Comparison of ENCODE assay signal across 26 cellular contexts in genomic region chr4:183670251-183670650, GRCh38.
"Had no signal": no experiment of that assay in that cellular context is flagged by ENCODE, and none has a peak within 500 bp of the region (broad histone marks: within the 10 kb centered on the region; RNA-seq: fewer than 3 reads in every experiment).

No MANE protein-coding gene starts in this region.

- H3K79me2 ChIP-seq: parathyroid adenoma had no signal

- H3K4me3 Mint-ChIP-seq: immature natural killer cell; naive thymus-derived CD4-positive, alpha-beta T cell; natural killer cell treated with Interleukin-12 subunit alpha and Interleukin-12 subunit beta and Interleukin-15 and Interleukin-18, amount 100 ng/mL, for 72 hours; stimulated activated effector memory CD8-positive, alpha-beta T cell treated with anti-CD3 and anti-CD28 coated beads, Interleukin-12 subunit alpha, Interleukin-12 subunit beta, amount 100 ng/mL, for 72 hours; stimulated activated naive CD8-positive, alpha-beta T cell treated with anti-CD3 and anti-CD28 coated beads, Interleukin-15, Interleukin-2, amounts not matched to agents 100 ng/mL and 50 ng/mL, for 24 hours had no signal

- H3K27ac ChIP-seq: left lung, lower lobe of right lung, parathyroid adenoma, psoas muscle, right atrium auricular region, spleen, suprapubic skin, thoracic aorta, tibial artery, upper lobe of right lung had no signal

- ATAC-seq: left colon; left lung; lower lobe of right lung; naive thymus-derived CD4-positive, alpha-beta T cell; natural killer cell treated with Interleukin-12 subunit alpha and Interleukin-12 subunit beta and Interleukin-15 and Interleukin-18, amount 100 ng/mL, for 72 hours; psoas muscle; sciatic nerve; stimulated activated effector memory CD8-positive, alpha-beta T cell treated with anti-CD3 and anti-CD28 coated beads, Interleukin-12 subunit alpha, Interleukin-12 subunit beta, amount 100 ng/mL, for 72 hours; upper lobe of right lung had no signal

- H3K4me3 ChIP-seq: left lung, lower lobe of right lung, psoas muscle, right atrium auricular region, spleen, suprapubic skin, thoracic aorta, tibial artery, upper lobe of right lung had no signal

- DNase-seq: hypothalamus; immature natural killer cell; kidney; left colon; lower lobe of right lung; mammary epithelial cell; mesenchymal stem cell; naive thymus-derived CD4-positive, alpha-beta T cell; nucleus accumbens; psoas muscle; small intestine; spleen; stimulated activated CD4-positive, alpha-beta T cell treated with anti-CD3 and anti-CD28 coated beads, Interleukin-4, amount 100 ng/mL, for 24 hours; stimulated activated naive CD4-positive, alpha-beta T cell; tibial artery; trophoblast cell; upper lobe of right lung had no signal

- H2AFZ ChIP-seq: parathyroid adenoma had no signal

- H3K4me1 ChIP-seq: left lung, parathyroid adenoma, psoas muscle, right atrium auricular region, spleen, suprapubic skin, tibial artery, upper lobe of right lung had no signal

- H3K9ac ChIP-seq: parathyroid adenoma had no signal

- H3K27ac Mint-ChIP-seq: immature natural killer cell; natural killer cell treated with Interleukin-12 subunit alpha and Interleukin-12 subunit beta and Interleukin-15 and Interleukin-18, amount 100 ng/mL, for 72 hours; stimulated activated effector memory CD8-positive, alpha-beta T cell treated with anti-CD3 and anti-CD28 coated beads, Interleukin-12 subunit alpha, Interleukin-12 subunit beta, amount 100 ng/mL, for 72 hours; stimulated activated naive CD8-positive, alpha-beta T cell treated with anti-CD3 and anti-CD28 coated beads, Interleukin-15, Interleukin-2, amounts not matched to agents 100 ng/mL and 50 ng/mL, for 24 hours had no signal

- H3K27me3 ChIP-seq: left lung, right atrium auricular region, spleen, suprapubic skin, tibial artery, upper lobe of right lung had no signal

- H3K9me3 ChIP-seq: left lung, lower lobe of right lung, psoas muscle, right atrium auricular region, spleen, suprapubic skin, thoracic aorta, tibial artery, upper lobe of right lung had no signal

- H3K27me3 Mint-ChIP-seq: naive thymus-derived CD4-positive, alpha-beta T cell; natural killer cell treated with Interleukin-12 subunit alpha and Interleukin-12 subunit beta and Interleukin-15 and Interleukin-18, amount 100 ng/mL, for 72 hours; stimulated activated naive CD8-positive, alpha-beta T cell treated with anti-CD3 and anti-CD28 coated beads, Interleukin-15, Interleukin-2, amounts not matched to agents 100 ng/mL and 50 ng/mL, for 24 hours had no signal

- H3K9me3 Mint-ChIP-seq: immature natural killer cell; naive thymus-derived CD4-positive, alpha-beta T cell; natural killer cell treated with Interleukin-12 subunit alpha and Interleukin-12 subunit beta and Interleukin-15 and Interleukin-18, amount 100 ng/mL, for 72 hours; stimulated activated effector memory CD8-positive, alpha-beta T cell treated with anti-CD3 and anti-CD28 coated beads, Interleukin-12 subunit alpha, Interleukin-12 subunit beta, amount 100 ng/mL, for 72 hours; stimulated activated naive CD8-positive, alpha-beta T cell treated with anti-CD3 and anti-CD28 coated beads, Interleukin-15, Interleukin-2, amounts not matched to agents 100 ng/mL and 50 ng/mL, for 24 hours had no signal
